19 cellular contexts compared by ENCODE assay signal in genomic region chr10:11082551-11082950, GRCh38.
"Had no signal": no experiment of that assay in that cellular context is flagged by ENCODE, and none has a peak within 500 bp of the region (broad histone marks: within the 10 kb centered on the region; RNA-seq: fewer than 3 reads in every experiment).

No MANE protein-coding gene starts in this region.

- H3K9me3 ChIP-seq: left lung had no signal

- FAIRE-seq: bronchial epithelial cell had no signal

- H3K4me2 ChIP-seq: neural progenitor cell had no signal

- H3K4me3 ChIP-seq: left lung, neural progenitor cell had no signal

- H3K27ac ChIP-seq: epithelial cell of prostate, left lung, neural progenitor cell had no signal

- H3K9me3 Mint-ChIP-seq: activated T-cell treated with anti-CD3 and anti-CD28 coated beads, Interleukin-2, amount 50 U/mL, for 4 hours; activated T-helper 2 cell treated with anti-CD3 and anti-CD28 coated beads, Interferon-gamma antibody, Interleukin-2, Interleukin-4, amounts not matched to agents 10 μg/mL and 5 μg/mL and 100 μg/mL, durations not matched to agents 14 hours and 24 hours and 36 hours; mesothelial cell of epicardium; stimulated activated naive CD8-positive, alpha-beta T cell treated with anti-CD3 and anti-CD28 coated beads, Interleukin-15, Interleukin-2, amounts not matched to agents 100 ng/mL and 50 ng/mL, for 24 hours had no signal

- H3K36me3 Mint-ChIP-seq: activated naive CD8-positive, alpha-beta T cell; mesothelial cell of epicardium; naive thymus-derived CD8-positive, alpha-beta T cell; neural progenitor cell had no signal

- H3K27me3 Mint-ChIP-seq: stimulated activated naive CD8-positive, alpha-beta T cell treated with anti-CD3 and anti-CD28 coated beads, Interleukin-15, Interleukin-2, amounts not matched to agents 100 ng/mL and 50 ng/mL, for 24 hours had no signal

- H3K27ac Mint-ChIP-seq: activated naive CD8-positive, alpha-beta T cell; activated T-helper 2 cell treated with anti-CD3 and anti-CD28 coated beads, Interferon-gamma antibody, Interleukin-2, Interleukin-4, amounts not matched to agents 10 μg/mL and 5 μg/mL and 100 μg/mL, durations not matched to agents 14 hours and 24 hours and 36 hours; mesothelial cell of epicardium; naive thymus-derived CD8-positive, alpha-beta T cell; neural progenitor cell; stimulated activated naive CD8-positive, alpha-beta T cell treated with anti-CD3 and anti-CD28 coated beads, Interleukin-15, Interleukin-2, amounts not matched to agents 100 ng/mL and 50 ng/mL, for 24 hours had no signal

- H3K27me3 ChIP-seq: left lung, neural progenitor cell had no signal

- H3K36me3 ChIP-seq: left lung, neural progenitor cell had no signal

- H3K9ac ChIP-seq: neural progenitor cell had no signal

- ATAC-seq: activated T-cell treated with anti-CD3 and anti-CD28 coated beads, Interleukin-2, amount 50 U/mL, for 4 hours; left lung; naive thymus-derived CD8-positive, alpha-beta T cell had no signal

- H3K4me3 Mint-ChIP-seq: activated naive CD8-positive, alpha-beta T cell; activated T-cell treated with anti-CD3 and anti-CD28 coated beads, Interleukin-2, amount 50 U/mL, for 4 hours; mesothelial cell of epicardium; naive thymus-derived CD8-positive, alpha-beta T cell; neural progenitor cell; stimulated activated naive CD8-positive, alpha-beta T cell treated with anti-CD3 and anti-CD28 coated beads, Interleukin-15, Interleukin-2, amounts not matched to agents 100 ng/mL and 50 ng/mL, for 24 hours had no signal

- H2AFZ ChIP-seq: neural progenitor cell had no signal

- DNase-seq: activated CD8-positive, alpha-beta memory T cell treated with anti-CD3 and anti-CD28 coated beads, Interleukin-2, amount 50 U/mL, for 48 hours; activated naive CD4-positive, alpha-beta T cell; activated T-cell treated with anti-CD3 and anti-CD28 coated beads, Interleukin-2, amount 50 U/mL, for 4 hours; cerebellar nuclear complex; foreskin melanocyte; hippocampal formation; kidney glomerular epithelial cell; left lung; naive thymus-derived CD8-positive, alpha-beta T cell; stimulated activated CD4-positive, alpha-beta T cell treated with anti-CD3 and anti-CD28 coated beads, Interleukin-12 subunit alpha, Interleukin-12 subunit beta, amount 100 ng/mL, for 4 hours; T-helper 1 cell; trophoblast cell had no signal
